ENCODE assay signal across 11 cellular contexts in genomic region chr1:112509660-112510178, GRCh38. TPM values are rescaled to one million over a fixed set of nuclear protein-coding genes. Genes with fewer than 3 reads are reported as not detected.
A peak's percentile ranks its signal among the peaks of the same experiment; 100 is the strongest.
DNase-seq lines count a peak whose midpoint lies in the region; ATAC-seq, FAIRE-seq and TF ChIP-seq lines count a peak whose summit lies in the region.
"Had no signal": no experiment of that assay in that cellular context is flagged by ENCODE, and none has a peak within 500 bp of the region (broad histone marks: within the 10 kb centered on the region; RNA-seq: fewer than 3 reads in every experiment).

No MANE protein-coding gene starts in this region.

- no TSS peak for BruUV-seq in HepG2 (replicated peaks; lab: Mats Ljungman, UMichigan)

- no peak overlapping the region for H2AFZ ChIP-seq in HepG2 (ENCODE audit: low read length)

- no peak for DNase-seq in CD4-positive, alpha-beta memory T cell
- DNase-seq in SJSA1 (ENCODE audit: low read depth in 1 of 2, low spot score in 2 of 2) (no peak), endothelial cell (ENCODE audit: low spot score) (no peak), neural crest cell (ENCODE audit: low read depth, low spot score) (no peak), ecto neural progenitor cell (ENCODE audit: low spot score) (no peak), HepG2 (ENCODE audit: low spot score) (no peak)
- DNase-seq: amygdala, NCI-H1048 had no signal

- H3K36me3 Mint-ChIP-seq in CD4-positive, alpha-beta memory T cell = no peaks in the 10 kb centered on the region
- H3K36me3 Mint-ChIP-seq in endothelial cell (ENCODE audit: low read depth, unreplicated experiment) (peaks cover 5% of the 10 kb centered on the region), neural crest cell (ENCODE audit: low read depth) (no peaks in the 10 kb centered on the region)

- H3K27ac ChIP-seq in CD4-positive, alpha-beta memory T cell (ENCODE audit: low read depth, low read length) = no peak overlapping the region
- H3K27ac ChIP-seq in SJSA1 = no peak overlapping the region
- H3K27ac ChIP-seq in HepG2 (ENCODE audit: extremely low read length, insufficient read depth, low read length) = no peak overlapping the region

- TF ChIP-seq EP300 in HepG2 (IDR thresholded peaks at IDR 0.05; ENCODE audit: low read depth in 2 of 2, low read length in 2 of 2) = no peak
- no peak for TF ChIP-seq EP300 in HepG2 (CRISPR knock-in tag; IDR thresholded peaks at IDR 0.05; ENCODE audit: borderline replicate concordance)

- no peaks in the 10 kb centered on the region for H3K9me3 Mint-ChIP-seq in CD4-positive, alpha-beta memory T cell
- H3K9me3 Mint-ChIP-seq in endothelial cell (ENCODE audit: unreplicated experiment) = no peaks in the 10 kb centered on the region
- H3K9me3 Mint-ChIP-seq in neural crest cell = no peaks in the 10 kb centered on the region

- H3K27me3 ChIP-seq in CD4-positive, alpha-beta memory T cell (ENCODE audit: insufficient read depth, low read length) = peaks cover 4% of the 10 kb centered on the region
- H3K27me3 ChIP-seq in SJSA1 (replicated peaks) (no peaks in the 10 kb centered on the region), HepG2 (ENCODE audit: control insufficient read depth in 1 of 2, insufficient read depth in 2 of 2, low read length in 2 of 2) (peaks cover 7 to 77% of the 10 kb centered on the region in 2 experiments; a peak in 4 of 5 replicates)

- H3K4me3 Mint-ChIP-seq in CD4-positive, alpha-beta memory T cell = peak overlapping the region; percentile 65 to 88 (median 74)
- peak overlapping the region; percentile 51 for H3K4me3 Mint-ChIP-seq in endothelial cell (ENCODE audit: unreplicated experiment)
- peak overlapping the region; percentile 70 for H3K4me3 Mint-ChIP-seq in neural crest cell

- ATAC-seq in GM19395 (IDR thresholded peaks at IDR 0.05; ENCODE audit: unreplicated experiment) (no peak), HG02610 (IDR thresholded peaks at IDR 0.05; ENCODE audit: unreplicated experiment) (no peak), HepG2 (no peak)

- no peak for TF ChIP-seq POLR2A in HepG2 (IDR thresholded peaks at IDR 0.05; ENCODE audit: insufficient read depth in 1 of 2, low read depth in 2 of 2, low read length in 2 of 2)

- WGBS in HepG2 (ENCODE audit: low lambda C conversion rate) = 53% methylated on average over 16 of the region's 16 CpGs

- H3K4me1 ChIP-seq in CD4-positive, alpha-beta memory T cell (ENCODE audit: insufficient read depth, low read length) = peaks cover 13% of the 10 kb centered on the region
- H3K4me1 ChIP-seq in SJSA1 (replicated peaks) (peaks cover 86% of the 10 kb centered on the region), HepG2 (ENCODE audit: insufficient read depth, low read length) (peaks cover 14% of the 10 kb centered on the region)

- in situ Hi-C loops in HepG2 (cut with HindIII; ENCODE audit: extremely low pct_ligation_motif_present, low pct_unique_long_range_greater_than_20kb) = loop anchor here (10.0 kb wide), 1 partner anchor 195 kb away; the partner anchor contains the start of gene RHOC

- H3K79me2 ChIP-seq in HepG2 (ENCODE audit: insufficient read depth, low read length) = no peaks in the 10 kb centered on the region

- no peaks in the 10 kb centered on the region for H3K9me3 ChIP-seq in CD4-positive, alpha-beta memory T cell (ENCODE audit: control insufficient read depth in 1 of 2, low read length in 2 of 2)
- H3K9me3 ChIP-seq in SJSA1 (replicated peaks) = peaks cover 6% of the 10 kb centered on the region; the same call in 1 of the 2 replicates
- H3K9me3 ChIP-seq in HepG2 (ENCODE audit: low read length) = no peaks in the 10 kb centered on the region

- TF ChIP-seq CTCF in endothelial cell (IDR thresholded peaks at IDR 0.05; ENCODE audit: unreplicated experiment) (no peak), neural crest cell (conservative IDR thresholded peaks at IDR 0.05) (no peak), HepG2 (CRISPR knock-in tag; IDR thresholded peaks at IDR 0.05) (no peak)

- no peaks in the 10 kb centered on the region for H3K36me3 ChIP-seq in CD4-positive, alpha-beta memory T cell (ENCODE audit: insufficient read depth, low read length)
- peaks cover 3% of the 10 kb centered on the region; the same call in 1 of the 2 replicates for H3K36me3 ChIP-seq in SJSA1
- no peaks in the 10 kb centered on the region for H3K36me3 ChIP-seq in HepG2 (replicated peaks in 1 of 2; ENCODE audit: control insufficient read depth in 1 of 2, insufficient read depth in 2 of 2, low read length in 2 of 2)

- peaks cover 0 to 4% of the 10 kb centered on the region in 2 donors for H3K27me3 Mint-ChIP-seq in CD4-positive, alpha-beta memory T cell
- H3K27me3 Mint-ChIP-seq in endothelial cell (ENCODE audit: unreplicated experiment) (peaks cover 23% of the 10 kb centered on the region), neural crest cell (ENCODE audit: low read depth) (peaks cover 76% of the 10 kb centered on the region)

- H3K27ac Mint-ChIP-seq in CD4-positive, alpha-beta memory T cell = peak overlapping the region in 3 of 7 donors; percentile 2 to 61 (median 10)
- no peak overlapping the region for H3K27ac Mint-ChIP-seq in endothelial cell (ENCODE audit: unreplicated experiment)
- no peak overlapping the region for H3K27ac Mint-ChIP-seq in neural crest cell (ENCODE audit: unreplicated experiment)

- H3K4me1 Mint-ChIP-seq in CD4-positive, alpha-beta memory T cell = peaks cover 0 to 20% (median 3%) of the 10 kb centered on the region in 4 donors
- H3K4me1 Mint-ChIP-seq in endothelial cell (ENCODE audit: unreplicated experiment) = peaks cover 27% of the 10 kb centered on the region
- no peaks in the 10 kb centered on the region for H3K4me1 Mint-ChIP-seq in neural crest cell

- no peak overlapping the region for H3K4me2 ChIP-seq in HepG2 (ENCODE audit: low read depth, low read length)

- peaks cover 2% of the 10 kb centered on the region; the same call in 1 of the 2 replicates for H4K20me1 ChIP-seq in HepG2 (ENCODE audit: insufficient read depth, low read length)

- H3K9ac ChIP-seq in HepG2 (ENCODE audit: insufficient read depth, low read depth, low read length) = no peak overlapping the region

- FAIRE-seq in HepG2 (lab: Jason Lieb, UNC) = no peak
- FAIRE-seq: GM19239 had no signal

- POLR2A ChIA-PET in CD4-positive, alpha-beta memory T cell (lab: Charles Lee; ENCODE audit: partially characterized antibody) = interaction anchor here (0.6 to 3.5 kb wide), 2 partner anchors 109 to 205 kb away, joined by 4 to 12 read pairs; partner anchors contain the start of genes CAPZA1, PPM1J and ST7L
- POLR2A ChIA-PET in HepG2 (lab: Yijun Ruan, JAX) = no interaction called here

- intact Hi-C loops in CD4-positive, alpha-beta memory T cell (cut with micrococcal nuclease) = no loop called here
- intact Hi-C loops in HepG2 (cut with micrococcal nuclease; ENCODE audit: unreplicated experiment) = no loop called here

- CTCF ChIA-PET in CD4-positive, alpha-beta memory T cell (lab: Charles Lee; ENCODE audit: partially characterized antibody) = interaction anchor here (1.1 to 3.2 kb wide), 5 partner anchors 8 to 205 kb away, joined by 3 to 14 read pairs (median 6); partner anchors contain the start of gene PPM1J
- CTCF ChIA-PET in HepG2 (lab: Yijun Ruan, JAX; ENCODE audit: low intra/inter-chr PET ratio, low total read pairs) = no interaction called here

- no peak for TF ChIP-seq RAD21 in HepG2 (CRISPR knock-in tag; IDR thresholded peaks at IDR 0.05)

- no peak overlapping the region for H3K4me3 ChIP-seq in CD4-positive, alpha-beta memory T cell (ENCODE audit: low read length in 2 of 2)
- peak overlapping the region; percentile 65 for H3K4me3 ChIP-seq in SJSA1
- no peak overlapping the region for H3K4me3 ChIP-seq in HepG2 (replicated peaks in 1 of 3; ENCODE audit: insufficient read depth in 1 of 3, low read depth in 2 of 3, low read length in 3 of 3)

TF ChIP-seq in HepG2, 621 proteins besides CTCF, POLR2A, EP300 and RAD21 (continues in another document):
- no peak for TF ChIP-seq SOX5 (CRISPR knock-in tag; IDR thresholded peaks at IDR 0.05; ENCODE audit: borderline replicate concordance)

RNA-seq across cellular contexts. Expression of gene WNT2B, which starts 1.0 kb away (rescaled TPM):
- under 1 TPM; 0.70 to 0.91 TPM for total RNA-seq in CD4-positive, alpha-beta memory T cell
- under 1 TPM; 0.21 to 0.23 TPM for polyA plus RNA-seq in CD4-positive, alpha-beta memory T cell
- total RNA-seq in SJSA1 (2014; rRNA removed; shearing (Covaris generic)) = 8.7 and 14.7 TPM in 2 replicates
- total RNA-seq in endothelial cell (ENCODE audit: unreplicated experiment) = 1.3 TPM
- total RNA-seq in neural crest cell = 1.3 and 1.5 TPM in 2 replicates
- total RNA-seq in HepG2 (2016; rRNA removed; fragmentation: Illumina TruSeq; extraction: Trizol) = 0.04 and 0.11 TPM in 2 replicates
- total RNA-seq in HepG2 (2016; cell fraction: cytosol; rRNA removed; fragmentation: Illumina TruSeq; extraction: Trizol; ENCODE audit: low read depth) = not detected in 2 replicates
- total RNA-seq in HepG2 (2016; cell fraction: insoluble cytoplasmic fraction; rRNA removed; fragmentation: Illumina TruSeq; extraction: Trizol) = 0.13 and 0.17 TPM in 2 replicates
- total RNA-seq in HepG2 (2016; cell fraction: membrane; rRNA removed; fragmentation: Illumina TruSeq; extraction: Trizol) = 0.06 and 0.07 TPM in 2 replicates
- total RNA-seq in HepG2 (2016; cell fraction: nucleus; rRNA removed; fragmentation: Illumina TruSeq; extraction: Trizol) = 0.41 and 0.68 TPM in 2 replicates
- 0.32 and 0.69 TPM in 2 replicates for polyA plus RNA-seq in HepG2 (2011; rRNA removed)
- 0.07 and 0.13 TPM in 2 replicates for polyA plus RNA-seq in HepG2 (2011; cell fraction: cytosol; rRNA removed)
- 2.2 and 2.5 TPM in 2 replicates for polyA plus RNA-seq in HepG2 (2011; cell fraction: nucleus; rRNA removed)
- polyA plus RNA-seq in HepG2 (2012) = 0.70 and 0.88 TPM in 2 replicates
- polyA plus RNA-seq in HepG2 (2016; cell fraction: cytosol; fragmentation: Illumina TruSeq; extraction: Trizol; ENCODE audit: low read depth) = not detected in 2 replicates
- 0.02 and 0.05 TPM in 2 replicates for polyA plus RNA-seq in HepG2 (2016; cell fraction: insoluble cytoplasmic fraction; fragmentation: Illumina TruSeq; extraction: Trizol; ENCODE audit: low read depth)
- 0.03 TPM in 1 of 2 replicates, not detected in the other for polyA plus RNA-seq in HepG2 (2016; cell fraction: membrane; fragmentation: Illumina TruSeq; extraction: Trizol; ENCODE audit: low read depth)
- polyA plus RNA-seq in HepG2 (2016; cell fraction: nucleus; fragmentation: Illumina TruSeq; extraction: Trizol; ENCODE audit: insufficient read depth, low read depth) = 0.36 and 0.89 TPM in 2 replicates
- 0.74 and 0.84 TPM in 2 replicates for polyA minus RNA-seq in HepG2 (2011; rRNA and poly(A)+ RNA removed; ENCODE audit: low replicate concordance)
- 0.09 and 0.20 TPM in 2 replicates for polyA minus RNA-seq in HepG2 (2011; cell fraction: cytosol; rRNA and poly(A)+ RNA removed)
- 2.8 and 4.0 TPM in 2 replicates for polyA minus RNA-seq in HepG2 (2011; cell fraction: nucleus; rRNA and poly(A)+ RNA removed)
